In the genomic region with DNA sequence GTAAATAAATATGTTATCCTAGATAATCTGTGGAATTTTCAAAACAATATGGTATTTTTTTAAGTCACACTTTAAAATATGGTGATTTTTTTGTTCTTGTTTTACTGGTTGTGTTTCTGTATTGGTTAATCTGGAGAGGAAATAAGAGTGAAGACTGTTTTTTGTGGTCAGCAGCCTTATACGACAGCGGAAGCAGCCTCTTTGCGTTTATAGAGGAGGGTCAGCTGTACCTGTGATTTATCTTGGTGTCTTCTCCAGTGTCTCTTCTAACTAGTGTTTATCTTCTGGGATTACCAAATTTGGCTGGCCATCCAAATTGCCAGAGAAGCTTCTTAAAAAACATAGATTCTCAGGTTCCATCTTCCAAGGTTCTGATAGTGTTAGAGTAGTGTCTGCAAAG, we compare ENCODE assay signal across 14 cellular contexts. TPM values are rescaled to one million over a fixed set of nuclear protein-coding genes. Genes with fewer than 3 reads are reported as not detected.
DNase-seq lines count a peak whose midpoint lies in the region; ATAC-seq and TF ChIP-seq lines count a peak whose summit lies in the region.
"Had no signal": no experiment of that assay in that cellular context is flagged by ENCODE, and none has a peak within 500 bp of the region (broad histone marks: within the 10 kb centered on the region; RNA-seq: fewer than 3 reads in every experiment).

No MANE protein-coding gene starts in this region.

- H3K4me1 ChIP-seq in spleen (peaks cover 0 to 11% (median 6%) of the 10 kb centered on the region in 6 donors), tibial artery (no peaks in the 10 kb centered on the region), upper lobe of right lung (no peaks in the 10 kb centered on the region)

- H3K27ac Mint-ChIP-seq in activated T-cell treated with anti-CD3 and anti-CD28 coated beads, Interleukin-2, amount 50 U/mL, for 72 hours = peak overlapping the region; percentile 66
- peak overlapping the region; percentile 89 for H3K27ac Mint-ChIP-seq in activated CD8-positive, alpha-beta T cell treated with anti-CD3 and anti-CD28 coated beads, Interleukin-2, amount 10 ng/mL, durations not matched to agents 7 days and 5 days
- no peak overlapping the region for H3K27ac Mint-ChIP-seq in glutamatergic neuron (ENCODE audit: unreplicated experiment)
- H3K27ac Mint-ChIP-seq: dendritic cell treated with granulocyte-macrophage colony-stimulating factor and Interleukin-4, amounts not matched to agents 40 ng/mL and 50 ng/mL, for 4 days had no signal

- 37 to 67% (median 46%) methylated on average over 3 of the region's 3 CpGs for WGBS in spleen, 5 donors

- no peak for DNase-seq in activated T-cell treated with anti-CD3 and anti-CD28 coated beads, Interleukin-2, amount 50 U/mL, for 72 hours
- no peak for DNase-seq in activated T-cell treated with anti-CD3 and anti-CD28 coated beads, Interleukin-2, amount 50 U/mL, for 1 hour
- DNase-seq in activated CD8-positive, alpha-beta T cell treated with anti-CD3 and anti-CD28 coated beads, Interleukin-2, amount 10 ng/mL, durations not matched to agents 7 days and 5 days = peak; percentile 56
- DNase-seq in spleen = no peak
- DNase-seq in tibial artery = no peak
- DNase-seq in glutamatergic neuron = no peak
- DNase-seq in upper lobe of right lung = no peak
- DNase-seq: mammary epithelial cell; NCI-H146; NCI-H510A treated with DMSO at 0.1 percent for 48 hours; stimulated activated CD4-positive, alpha-beta T cell treated with anti-CD3 and anti-CD28 coated beads, Interleukin-15, amount 100 ng/mL, for 24 hours had no signal

- no peak for TF ChIP-seq POLR2A in spleen (IDR thresholded peaks at IDR 0.05)

- H3K27me3 ChIP-seq in spleen (replicated peaks in 1 of 7) (no peaks in the 10 kb centered on the region), tibial artery (no peaks in the 10 kb centered on the region), upper lobe of right lung (no peaks in the 10 kb centered on the region)

- no peak overlapping the region for H3K4me3 ChIP-seq in spleen
- H3K4me3 ChIP-seq in tibial artery = no peak overlapping the region
- H3K4me3 ChIP-seq in upper lobe of right lung = no peak overlapping the region

- H3K9me3 Mint-ChIP-seq in activated T-cell treated with anti-CD3 and anti-CD28 coated beads, Interleukin-2, amount 50 U/mL, for 72 hours = no peaks in the 10 kb centered on the region
- H3K9me3 Mint-ChIP-seq in activated CD8-positive, alpha-beta T cell treated with anti-CD3 and anti-CD28 coated beads, Interleukin-2, amount 10 ng/mL, durations not matched to agents 7 days and 5 days (ENCODE audit: insufficient read depth) = no peaks in the 10 kb centered on the region
- H3K9me3 Mint-ChIP-seq in glutamatergic neuron (ENCODE audit: unreplicated experiment) = peaks cover 2% of the 10 kb centered on the region
- H3K9me3 Mint-ChIP-seq: dendritic cell treated with granulocyte-macrophage colony-stimulating factor and Interleukin-4, amounts not matched to agents 40 ng/mL and 50 ng/mL, for 4 days had no signal

- POLR2A ChIA-PET in activated CD8-positive, alpha-beta T cell treated with anti-CD3 and anti-CD28 coated beads, Interleukin-2, amount 10 ng/mL, durations not matched to agents 7 days and 5 days (lab: Charles Lee) = no interaction called here

- H3K4me1 Mint-ChIP-seq in activated T-cell treated with anti-CD3 and anti-CD28 coated beads, Interleukin-2, amount 50 U/mL, for 72 hours (ENCODE audit: low read depth) = peaks cover 28% of the 10 kb centered on the region
- H3K4me1 Mint-ChIP-seq in activated CD8-positive, alpha-beta T cell treated with anti-CD3 and anti-CD28 coated beads, Interleukin-2, amount 10 ng/mL, durations not matched to agents 7 days and 5 days (ENCODE audit: low read depth) = peaks cover 30% of the 10 kb centered on the region
- H3K4me1 Mint-ChIP-seq in glutamatergic neuron (ENCODE audit: low read depth, unreplicated experiment) = no peaks in the 10 kb centered on the region

- H3K27me3 Mint-ChIP-seq in activated T-cell treated with anti-CD3 and anti-CD28 coated beads, Interleukin-2, amount 50 U/mL, for 72 hours (ENCODE audit: low read depth) = no peaks in the 10 kb centered on the region
- no peaks in the 10 kb centered on the region for H3K27me3 Mint-ChIP-seq in activated CD8-positive, alpha-beta T cell treated with anti-CD3 and anti-CD28 coated beads, Interleukin-2, amount 10 ng/mL, durations not matched to agents 7 days and 5 days (ENCODE audit: low read depth)
- no peaks in the 10 kb centered on the region for H3K27me3 Mint-ChIP-seq in glutamatergic neuron (ENCODE audit: unreplicated experiment)
- H3K27me3 Mint-ChIP-seq: dendritic cell treated with granulocyte-macrophage colony-stimulating factor and Interleukin-4, amounts not matched to agents 40 ng/mL and 50 ng/mL, for 4 days had no signal

- CTCF ChIA-PET in activated CD8-positive, alpha-beta T cell treated with anti-CD3 and anti-CD28 coated beads, Interleukin-2, amount 10 ng/mL, durations not matched to agents 7 days and 5 days (lab: Charles Lee) = interaction anchor here (1.3 kb wide), 1 partner anchor 9 kb away, joined by 4 read pairs; no protein-coding TSS in a partner anchor

- intact Hi-C loops in spleen (cut with DNase I; ENCODE audit: low total_unique reads) = loop anchor here (10.0 kb wide), 1 partner anchor 1084 kb away; no protein-coding TSS in a partner anchor
- intact Hi-C loops in tibial artery (cut with DNase I; ENCODE audit: low total_unique reads) = no loop called here
- intact Hi-C loops in upper lobe of right lung (cut with DNase I) = no loop called here

- H3K9me3 ChIP-seq in spleen = no peaks in the 10 kb centered on the region
- no peaks in the 10 kb centered on the region for H3K9me3 ChIP-seq in tibial artery
- no peaks in the 10 kb centered on the region for H3K9me3 ChIP-seq in upper lobe of right lung

- H3K36me3 ChIP-seq in spleen (peaks cover 0 to 63% (median 12%) of the 10 kb centered on the region in 6 donors), tibial artery (peaks cover 14 to 40% (median 19%) of the 10 kb centered on the region in 3 donors), upper lobe of right lung (peaks cover 18% of the 10 kb centered on the region)

- TF ChIP-seq CTCF in spleen (IDR thresholded peaks at IDR 0.05 in 8 of 11, conservative IDR thresholded peaks at IDR 0.05 in 3 of 11) (no peak), tibial artery (IDR thresholded peaks at IDR 0.05) (no peak), glutamatergic neuron (IDR thresholded peaks at IDR 0.05; ENCODE audit: partially characterized antibody, unreplicated experiment) (no peak), upper lobe of right lung (IDR thresholded peaks at IDR 0.05) (no peak)

- H3K36me3 Mint-ChIP-seq in activated T-cell treated with anti-CD3 and anti-CD28 coated beads, Interleukin-2, amount 50 U/mL, for 72 hours (ENCODE audit: insufficient read depth in 2 of 2) = peaks cover 9 to 19% of the 10 kb centered on the region in 2 donors
- H3K36me3 Mint-ChIP-seq in activated CD8-positive, alpha-beta T cell treated with anti-CD3 and anti-CD28 coated beads, Interleukin-2, amount 10 ng/mL, durations not matched to agents 7 days and 5 days (ENCODE audit: low read depth) = peaks cover 51% of the 10 kb centered on the region
- no peaks in the 10 kb centered on the region for H3K36me3 Mint-ChIP-seq in glutamatergic neuron (ENCODE audit: unreplicated experiment)

- ATAC-seq in activated T-cell treated with anti-CD3 and anti-CD28 coated beads, Interleukin-2, amount 50 U/mL, for 72 hours (replicated peaks in 1 of 2) = peak in 1 of 2 donors; percentile 52
- peak; percentile 52 for ATAC-seq in HG03378 (IDR thresholded peaks at IDR 0.05; ENCODE audit: unreplicated experiment)
- peak; percentile 89 for ATAC-seq in activated CD8-positive, alpha-beta T cell treated with anti-CD3 and anti-CD28 coated beads, Interleukin-2, amount 10 ng/mL, durations not matched to agents 7 days and 5 days
- ATAC-seq in upper lobe of right lung = no peak

- peak overlapping the region in 1 of 2 donors; percentile 13 for H3K4me3 Mint-ChIP-seq in activated T-cell treated with anti-CD3 and anti-CD28 coated beads, Interleukin-2, amount 50 U/mL, for 72 hours
- H3K4me3 Mint-ChIP-seq in activated CD8-positive, alpha-beta T cell treated with anti-CD3 and anti-CD28 coated beads, Interleukin-2, amount 10 ng/mL, durations not matched to agents 7 days and 5 days = peak overlapping the region; percentile 41
- no peak overlapping the region for H3K4me3 Mint-ChIP-seq in glutamatergic neuron (ENCODE audit: unreplicated experiment)
- H3K4me3 Mint-ChIP-seq: dendritic cell treated with granulocyte-macrophage colony-stimulating factor and Interleukin-4, amounts not matched to agents 40 ng/mL and 50 ng/mL, for 4 days had no signal

- H3K27ac ChIP-seq in spleen = peak overlapping the region in 5 of 8 donors; percentile 29 to 56 (median 46)
- H3K27ac ChIP-seq in tibial artery = no peak overlapping the region
- no peak overlapping the region for H3K27ac ChIP-seq in upper lobe of right lung
- H3K27ac ChIP-seq: RWPE1 had no signal

RNA-seq across cellular contexts. Expression of a gene that starts 58.7 kb away (rescaled TPM):
- total RNA-seq in activated T-cell treated with anti-CD3 and anti-CD28 coated beads, Interleukin-2, amount 50 U/mL, for 72 hours = 10 to 100 TPM; 23.3 to 25.5 TPM
- 10 to 100 TPM; 30.2 to 30.4 TPM for total RNA-seq in activated CD8-positive, alpha-beta T cell treated with anti-CD3 and anti-CD28 coated beads, Interleukin-2, amount 10 ng/mL, durations not matched to agents 7 days and 5 days
- total RNA-seq in spleen = 10 to 100 TPM; 28.7 to 42.7 (median 32.4) TPM
- 1 to 10 TPM; 4.9 to 7.2 (median 5.8) TPM for polyA plus RNA-seq in spleen
- 56.5 TPM for total RNA-seq in glutamatergic neuron (ENCODE audit: unreplicated experiment)
- total RNA-seq in upper lobe of right lung = 28.5 TPM

Comparison
In these comparisons a context has a peak if more than half of its experiments do, and no peak if none do; other contexts are left out.
1. H3K27ac ChIP-seq: peak in spleen (5 of 8); none in tibial artery (0 of 2) and upper lobe of right lung (single experiment).